ENCODE assay signal across 1 cellular context in genomic region chr11:76888989-76889388, GRCh38.
TF ChIP-seq lines count a peak whose summit lies in the region.

No MANE protein-coding gene starts in this region.

TF ChIP-seq in K562, 482 proteins besides CTCF, POLR2A, EP300 and RAD21 (continued from another document and continues in another):
- TF ChIP-seq ATF6 (CRISPR knock-in tag; IDR thresholded peaks at IDR 0.05) (no peak), SAFB (IDR thresholded peaks at IDR 0.05; ENCODE audit: borderline replicate concordance, low read depth, low read length) (no peak), ARID1B (IDR thresholded peaks at IDR 0.05) (peak; percentile 70), DPF2 (IDR thresholded peaks at IDR 0.05) (peak; percentile 85), NCOR1 (IDR thresholded peaks at IDR 0.05) (peak; percentile 30; the same call in 1 of the 2 replicates), BACH1 (tag; IDR thresholded peaks at IDR 0.05) (no peak), CBFA2T2 (conservative IDR thresholded peaks at IDR 0.05) (peak; percentile 32), HDAC2 (IDR thresholded peaks at IDR 0.05) (0 out of 2 replicates have a peak, but pooled peaks have one; percentile 52), ZNF609 (CRISPR knock-in tag; IDR thresholded peaks at IDR 0.05; ENCODE audit: borderline replicate concordance) (no peak), ASH1L (IDR thresholded peaks at IDR 0.05; ENCODE audit: borderline replicate concordance, low read depth, partially characterized antibody) (no peak), SIN3B (IDR thresholded peaks at IDR 0.05; ENCODE audit: low read depth) (no peak), TAF7 (tag; IDR thresholded peaks at IDR 0.05) (no peak), CC2D1A (IDR thresholded peaks at IDR 0.05) (no peak), ETS1 (conservative IDR thresholded peaks at IDR 0.05; ENCODE audit: control insufficient read depth, low read depth, low read length) (no peak), ZBTB26 (CRISPR knock-in tag; IDR thresholded peaks at IDR 0.05) (no peak), CHCHD3 (CRISPR knock-in tag; IDR thresholded peaks at IDR 0.05) (no peak), CTBP1 (IDR thresholded peaks at IDR 0.05; ENCODE audit: borderline replicate concordance) (peak; percentile 88), ZNF449 (CRISPR knock-in tag; IDR thresholded peaks at IDR 0.05) (no peak), MYNN (IDR thresholded peaks at IDR 0.05) (no peak), MYNN (CRISPR knock-in tag; IDR thresholded peaks at IDR 0.05) (no peak), CREB5 (CRISPR knock-in tag; IDR thresholded peaks at IDR 0.05) (no peak), MIER1 (IDR thresholded peaks at IDR 0.05; ENCODE audit: low read depth) (no peak), HMG20A (CRISPR knock-in tag; conservative IDR thresholded peaks at IDR 0.05) (no peak), KDM2B (CRISPR knock-in tag; IDR thresholded peaks at IDR 0.05) (no peak), NR1H2 (CRISPR knock-in tag; IDR thresholded peaks at IDR 0.05) (no peak), NKRF (IDR thresholded peaks at IDR 0.05; ENCODE audit: borderline replicate concordance) (no peak), KDM1A (IDR thresholded peaks at IDR 0.05) (peak in 1 of 2 experiments; percentile 25; a peak in 1 of 4 replicates), CBX2 (IDR thresholded peaks at IDR 0.05; ENCODE audit: insufficient read depth, low read length, poor library complexity, severe bottlenecking) (no peak), PATZ1 (CRISPR knock-in tag; IDR thresholded peaks at IDR 0.05; ENCODE audit: borderline replicate concordance) (no peak), ZNF668 (CRISPR knock-in tag; IDR thresholded peaks at IDR 0.05) (no peak), PRMT5 (CRISPR knock-in tag; IDR thresholded peaks at IDR 0.05) (no peak), ZNF696 (CRISPR knock-in tag; conservative IDR thresholded peaks at IDR 0.05) (no peak), EGR1 (conservative IDR thresholded peaks at IDR 0.05) (no peak)
